ENCODE assay signal across 16 cellular contexts in genomic region chr2:165687376-165687775, GRCh38.
DNase-seq lines count a peak whose midpoint lies in the region; TF ChIP-seq lines count a peak whose summit lies in the region.
"Had no signal": no experiment of that assay in that cellular context is flagged by ENCODE, and none has a peak within 500 bp of the region (broad histone marks: within the 10 kb centered on the region; RNA-seq: fewer than 3 reads in every experiment).

No MANE protein-coding gene starts in this region.

- no peak overlapping the region for H3K23ac ChIP-seq in mesenchymal stem cell (ENCODE audit: low read length in 2 of 2)

- DNase-seq in astrocyte of the hippocampus (ENCODE audit: low read depth, low spot score) (peak; percentile 6), endothelial cell (ENCODE audit: low spot score) (no peak), nephron progenitor cell (no peak), NOMO-1 treated with dmso at 0.1 percent for 144 hours (lab: John Stamatoyannopoulos, UW; ENCODE audit: unreplicated experiment) (no peak), Caco-2 (no peak), mesenchymal stem cell (no peak), tibial artery (no peak)
- DNase-seq: BE2C; CD4-positive, alpha-beta memory T cell; COR-L47; DMS 273 treated with DMSO at 0.1 percent for 48 hours; GOT3; H9 had no signal

- no peak overlapping the region for H3K9ac ChIP-seq in mesenchymal stem cell (ENCODE audit: low read length)

- H3K27me3 Mint-ChIP-seq in endothelial cell (ENCODE audit: unreplicated experiment) (peaks cover 3% of the 10 kb centered on the region), nephron progenitor cell (ENCODE audit: low read depth, poor library complexity) (no peaks in the 10 kb centered on the region), Caco-2 (ENCODE audit: insufficient read depth, unreplicated experiment) (no peaks in the 10 kb centered on the region)

- CTCF ChIA-PET in Caco-2 (lab: Charles Lee) = no interaction called here

- H3K36me3 Mint-ChIP-seq in endothelial cell (ENCODE audit: low read depth, unreplicated experiment) = peaks cover 3% of the 10 kb centered on the region
- H3K36me3 Mint-ChIP-seq in nephron progenitor cell (ENCODE audit: low read depth) = peaks cover 31% of the 10 kb centered on the region
- H3K36me3 Mint-ChIP-seq in Caco-2 (ENCODE audit: insufficient read depth, unreplicated experiment) = no peaks in the 10 kb centered on the region
- H3K36me3 Mint-ChIP-seq: CD4-positive, alpha-beta memory T cell had no signal

- POLR2A ChIA-PET in Caco-2 (lab: Charles Lee) = no interaction called here

- H3K27ac Mint-ChIP-seq in endothelial cell (ENCODE audit: unreplicated experiment) (peak overlapping the region; percentile 68), nephron progenitor cell (peak overlapping the region; percentile 98), Caco-2 (ENCODE audit: unreplicated experiment) (no peak overlapping the region)
- H3K27ac Mint-ChIP-seq: CD4-positive, alpha-beta memory T cell; IgD-negative memory B cell had no signal

- no peak overlapping the region for H3K18ac ChIP-seq in mesenchymal stem cell (ENCODE audit: low read depth in 1 of 2, low read length in 2 of 2)

- H3K27ac ChIP-seq in mesenchymal stem cell (ENCODE audit: low read length, poor library complexity, severe bottlenecking) (no peak overlapping the region), tibial artery (no peak overlapping the region)
- H3K27ac ChIP-seq: A549, C4-2B had no signal

- H3K4me1 Mint-ChIP-seq in endothelial cell (ENCODE audit: unreplicated experiment) = peaks cover 22% of the 10 kb centered on the region
- peaks cover 37% of the 10 kb centered on the region for H3K4me1 Mint-ChIP-seq in nephron progenitor cell
- no peaks in the 10 kb centered on the region for H3K4me1 Mint-ChIP-seq in Caco-2 (ENCODE audit: low read depth, unreplicated experiment)
- H3K4me1 Mint-ChIP-seq: CD4-positive, alpha-beta memory T cell; IgD-negative memory B cell had no signal

- no peaks in the 10 kb centered on the region for H3K4me1 ChIP-seq in Caco-2
- peaks cover 2% of the 10 kb centered on the region for H3K4me1 ChIP-seq in mesenchymal stem cell (ENCODE audit: control insufficient read depth, insufficient read depth, low read depth, low read length)
- peaks cover 0 to 40% (median 2%) of the 10 kb centered on the region in 4 donors for H3K4me1 ChIP-seq in tibial artery
- H3K4me1 ChIP-seq: A549, BE2C had no signal

- H3K9me3 ChIP-seq in Caco-2 (no peaks in the 10 kb centered on the region), mesenchymal stem cell (ENCODE audit: control insufficient read depth, low read length) (no peaks in the 10 kb centered on the region), tibial artery (no peaks in the 10 kb centered on the region)
- H3K9me3 ChIP-seq: A549, BE2C had no signal

- no peak overlapping the region for H2AK5ac ChIP-seq in mesenchymal stem cell (ENCODE audit: low read length, severe bottlenecking)

- H3K14ac ChIP-seq in mesenchymal stem cell (ENCODE audit: low read length in 2 of 2) = no peak overlapping the region

- H2BK120ac ChIP-seq in mesenchymal stem cell (ENCODE audit: low read depth, low read length) = no peak overlapping the region

- no peak overlapping the region for H3K4ac ChIP-seq in mesenchymal stem cell (ENCODE audit: low read depth in 1 of 2, low read length in 2 of 2)

- no peak for TF ChIP-seq CTCF in endothelial cell (IDR thresholded peaks at IDR 0.05; ENCODE audit: unreplicated experiment)
- no peak for TF ChIP-seq CTCF in nephron progenitor cell (IDR thresholded peaks at IDR 0.05)
- TF ChIP-seq CTCF in Caco-2 (IDR thresholded peaks at IDR 0.05; ENCODE audit: insufficient read depth in 1 of 2, low read depth in 1 of 2, low read length in 1 of 2, severe bottlenecking in 1 of 2, unreplicated experiment in 1 of 2) = no peak
- TF ChIP-seq CTCF in tibial artery (IDR thresholded peaks at IDR 0.05) = no peak

- no peaks in the 10 kb centered on the region for H3K79me1 ChIP-seq in mesenchymal stem cell (replicated peaks; ENCODE audit: low read length, poor library complexity, severe bottlenecking)

- no peak overlapping the region for H4K8ac ChIP-seq in mesenchymal stem cell (ENCODE audit: low read length)

- intact Hi-C loops in Caco-2 (cut with micrococcal nuclease; ENCODE audit: unreplicated experiment) (no loop called here), tibial artery (cut with DNase I; ENCODE audit: low total_unique reads) (no loop called here)

- H2BK5ac ChIP-seq in mesenchymal stem cell (ENCODE audit: low read depth, low read length, poor library complexity, severe bottlenecking) = no peak overlapping the region

- no peak overlapping the region for H3K4me2 ChIP-seq in mesenchymal stem cell (ENCODE audit: low read length, poor library complexity, severe bottlenecking)
- H3K4me2 ChIP-seq: A549 had no signal

- 55% methylated on average over 2 of the region's 2 CpGs for WGBS in mesenchymal stem cell

- H3K9me3 Mint-ChIP-seq in endothelial cell (ENCODE audit: unreplicated experiment) (no peaks in the 10 kb centered on the region), nephron progenitor cell (no peaks in the 10 kb centered on the region), Caco-2 (ENCODE audit: unreplicated experiment) (no peaks in the 10 kb centered on the region)
- H3K9me3 Mint-ChIP-seq: H9, IgD-negative memory B cell had no signal

- no peak overlapping the region for H2BK12ac ChIP-seq in mesenchymal stem cell (ENCODE audit: low read length in 2 of 2)

- H2AFZ ChIP-seq in mesenchymal stem cell (ENCODE audit: low read depth, low read length) = no peak overlapping the region

- H3K36me3 ChIP-seq in Caco-2 (ENCODE audit: control insufficient read depth, insufficient read depth, low read length) = no peaks in the 10 kb centered on the region
- H3K36me3 ChIP-seq in mesenchymal stem cell (ENCODE audit: control insufficient read depth in 1 of 2, insufficient read depth in 2 of 2, low read depth in 1 of 2, low read length in 2 of 2) = no peaks in the 10 kb centered on the region
- H3K36me3 ChIP-seq in tibial artery = no peaks in the 10 kb centered on the region
- H3K36me3 ChIP-seq: BE2C had no signal

- H3K4me3 Mint-ChIP-seq in endothelial cell (ENCODE audit: unreplicated experiment) = no peak overlapping the region
- H3K4me3 Mint-ChIP-seq in nephron progenitor cell = no peak overlapping the region
- no peak overlapping the region for H3K4me3 Mint-ChIP-seq in Caco-2 (ENCODE audit: unreplicated experiment)
- H3K4me3 Mint-ChIP-seq: CD4-positive, alpha-beta memory T cell; H9; IgD-negative memory B cell had no signal

- H2BK15ac ChIP-seq in mesenchymal stem cell (ENCODE audit: low read depth, poor library complexity, severe bottlenecking) = no peak overlapping the region

- no peaks in the 10 kb centered on the region for H3K27me3 ChIP-seq in Caco-2 (replicated peaks; ENCODE audit: control insufficient read depth, insufficient read depth, low read length)
- no peaks in the 10 kb centered on the region for H3K27me3 ChIP-seq in mesenchymal stem cell (ENCODE audit: control insufficient read depth in 1 of 2, insufficient read depth in 1 of 2, low read length in 2 of 2)
- H3K27me3 ChIP-seq in tibial artery = no peaks in the 10 kb centered on the region
- H3K27me3 ChIP-seq: BE2C had no signal

- H3K4me3 ChIP-seq in Caco-2 (ENCODE audit: low read depth, low read length) (no peak overlapping the region), mesenchymal stem cell (ENCODE audit: insufficient read depth in 1 of 2, low read depth in 1 of 2, low read length in 2 of 2) (no peak overlapping the region), tibial artery (no peak overlapping the region)
- H3K4me3 ChIP-seq: A549 had no signal

- no peak overlapping the region for H4K91ac ChIP-seq in mesenchymal stem cell (ENCODE audit: low read length)

- BruUV-seq in Caco-2 (replicated peaks; lab: Mats Ljungman, UMichigan) = no TSS peak
